ENCODE assay signal across 1 cellular context in genomic region chr18:55748227-55748738, GRCh38.
TF ChIP-seq lines count a peak whose summit lies in the region.

No MANE protein-coding gene starts in this region.

TF ChIP-seq in K562, 482 proteins besides CTCF, POLR2A, EP300 and RAD21 (continued from another document and continues in another):
- TF ChIP-seq NKRF (IDR thresholded peaks at IDR 0.05; ENCODE audit: borderline replicate concordance) = no peak
- peak; percentile 64; the same call in 1 of the 2 replicates for TF ChIP-seq MITF (IDR thresholded peaks at IDR 0.05)
- no peak for TF ChIP-seq PHB (CRISPR knock-in tag; IDR thresholded peaks at IDR 0.05)
- TF ChIP-seq POLR2H (tag; IDR thresholded peaks at IDR 0.05; ENCODE audit: low read depth) = no peak
- TF ChIP-seq MTA2 (IDR thresholded peaks at IDR 0.05; ENCODE audit: low read depth) = peak; percentile 98
- no peak for TF ChIP-seq POLR2B (IDR thresholded peaks at IDR 0.05; ENCODE audit: low read depth, partially characterized antibody)
- no peak for TF ChIP-seq ELK3 (CRISPR knock-in tag; IDR thresholded peaks at IDR 0.05)
- TF ChIP-seq ATF4 (CRISPR knock-in tag; IDR thresholded peaks at IDR 0.05) = peak; percentile 87
- no peak for TF ChIP-seq GTF2F1 (IDR thresholded peaks at IDR 0.05; ENCODE audit: low read depth, low read length)
- TF ChIP-seq THAP7 (CRISPR knock-in tag; IDR thresholded peaks at IDR 0.05) = no peak
- TF ChIP-seq E2F8 (IDR thresholded peaks at IDR 0.05; ENCODE audit: low read depth, partially characterized antibody) = no peak
- peak; percentile 73 for TF ChIP-seq TAF9B (IDR thresholded peaks at IDR 0.05; ENCODE audit: partially characterized antibody)
- TF ChIP-seq ZNF740 (CRISPR knock-in tag; IDR thresholded peaks at IDR 0.05) = no peak
- TF ChIP-seq ZNF740 (tag; IDR thresholded peaks at IDR 0.05) = no peak
- no peak for TF ChIP-seq ZNF695 (CRISPR knock-in tag; IDR thresholded peaks at IDR 0.05)
- no peak for TF ChIP-seq POLR2G (IDR thresholded peaks at IDR 0.05; ENCODE audit: low read depth, low read length)
- no peak for TF ChIP-seq ZNF384 (IDR thresholded peaks at IDR 0.05; ENCODE audit: low read depth, low read length)
- no peak for TF ChIP-seq HNRNPH1 (optimal IDR thresholded peaks at IDR 0.05; ENCODE audit: low read depth, low read length)
- TF ChIP-seq RUNX1 (IDR thresholded peaks at IDR 0.05; ENCODE audit: low read depth) = peak; percentile 93
- no peak for TF ChIP-seq ZNF354B (CRISPR knock-in tag; IDR thresholded peaks at IDR 0.05)
- TF ChIP-seq HIVEP1 (CRISPR knock-in tag; IDR thresholded peaks at IDR 0.05) = no peak
- TF ChIP-seq TRIM25 (IDR thresholded peaks at IDR 0.05; ENCODE audit: borderline replicate concordance) = no peak
- TF ChIP-seq SMARCA4 (IDR thresholded peaks at IDR 0.05) = peak; percentile 98
- TF ChIP-seq MAFG (tag; conservative IDR thresholded peaks at IDR 0.05) = peak; percentile 85
- no peak for TF ChIP-seq KDM4B (IDR thresholded peaks at IDR 0.05; ENCODE audit: borderline replicate concordance in 2 of 2, low read depth in 1 of 2)
- TF ChIP-seq ZNF764 (CRISPR knock-in tag; IDR thresholded peaks at IDR 0.05; ENCODE audit: low read depth) = no peak
- TF ChIP-seq DIDO1 (tag; IDR thresholded peaks at IDR 0.05; ENCODE audit: low read depth) = 0 out of 2 replicates have a peak, but pooled peaks have one; percentile 40
- no peak for TF ChIP-seq ZC3H4 (CRISPR knock-in tag; IDR thresholded peaks at IDR 0.05; ENCODE audit: borderline replicate concordance)
- no peak for TF ChIP-seq ZSCAN29 (IDR thresholded peaks at IDR 0.05)
- TF ChIP-seq EZH2 (IDR thresholded peaks at IDR 0.05; ENCODE audit: borderline replicate concordance, low read depth, low read length) = no peak
- TF ChIP-seq PRDM10 (IDR thresholded peaks at IDR 0.05; ENCODE audit: partially characterized antibody) = peak; percentile 47
- TF ChIP-seq CEBPB (tag; IDR thresholded peaks at IDR 0.05) = peak; percentile 92
- TF ChIP-seq USF1 (CRISPR knock-in tag; IDR thresholded peaks at IDR 0.05) = no peak
- TF ChIP-seq ERF (CRISPR knock-in tag; IDR thresholded peaks at IDR 0.05) = no peak
- TF ChIP-seq ZNF133 (CRISPR knock-in tag; IDR thresholded peaks at IDR 0.05) = no peak
- TF ChIP-seq ZNF146 (CRISPR knock-in tag; IDR thresholded peaks at IDR 0.05; ENCODE audit: unreplicated experiment) = no peak
- TF ChIP-seq ZNF217 (CRISPR knock-in tag; IDR thresholded peaks at IDR 0.05) = no peak
- peak; percentile 79 for TF ChIP-seq EHMT2 (IDR thresholded peaks at IDR 0.05)
- TF ChIP-seq ZNF398 (CRISPR knock-in tag; IDR thresholded peaks at IDR 0.05) = no peak
- TF ChIP-seq PHF21A (IDR thresholded peaks at IDR 0.05; ENCODE audit: borderline replicate concordance, low read depth) = peak; percentile 47; the same call in 1 of the 2 replicates
- no peak for TF ChIP-seq SNIP1 (IDR thresholded peaks at IDR 0.05; ENCODE audit: low read depth)
- no peak; the same call in 1 of the 2 replicates for TF ChIP-seq CREB3 (tag; conservative IDR thresholded peaks at IDR 0.05; ENCODE audit: low read depth)
- 0 out of 2 replicates have a peak, but pooled peaks have one; percentile 36 for TF ChIP-seq SMARCA5 (IDR thresholded peaks at IDR 0.05)
- TF ChIP-seq TOE1 (IDR thresholded peaks at IDR 0.05; ENCODE audit: borderline replicate concordance) = peak; percentile 60; the same call in 1 of the 2 replicates
- no peak for TF ChIP-seq TOE1 (CRISPR knock-in tag; IDR thresholded peaks at IDR 0.05; ENCODE audit: borderline replicate concordance, low read depth)
- no peak for TF ChIP-seq SREBF2 (CRISPR knock-in tag; IDR thresholded peaks at IDR 0.05)
